Comparison of ENCODE assay signal across 8 cellular contexts in the genomic region with DNA sequence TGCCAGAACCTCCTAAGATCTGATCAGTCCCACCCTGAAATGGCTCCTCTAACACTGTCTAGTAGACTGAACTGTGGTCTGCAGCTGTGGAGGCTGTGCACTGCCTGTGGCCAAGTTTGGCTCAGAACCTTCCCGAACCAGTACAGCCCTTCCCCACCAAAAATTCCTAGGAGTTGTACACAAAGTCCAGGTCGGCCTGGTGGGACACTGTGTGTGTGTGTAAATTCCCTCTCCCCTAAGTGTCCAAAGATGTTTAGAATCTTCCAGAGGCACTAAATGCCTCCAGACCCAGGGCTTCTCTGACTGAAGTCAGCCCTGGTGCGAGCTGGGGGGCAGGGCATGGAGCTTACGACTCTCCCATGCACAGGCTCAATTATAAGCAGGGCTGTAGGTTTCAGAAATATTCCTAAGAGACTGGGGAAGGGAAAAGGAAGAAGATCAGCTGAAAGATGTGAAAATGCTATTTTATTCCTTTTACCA.
DNase-seq lines count a peak whose midpoint lies in the region; ATAC-seq and TF ChIP-seq lines count a peak whose summit lies in the region.

No MANE protein-coding gene starts in this region.

- H3K9me3 ChIP-seq in BLaER1 (peaks cover 47% of the 10 kb centered on the region), Loucy (ENCODE audit: insufficient read depth, low read depth, low read length) (no peaks in the 10 kb centered on the region), ectodermal cell (ENCODE audit: control insufficient read depth, low read length) (no peaks in the 10 kb centered on the region), osteoblast (ENCODE audit: low read depth, low read length) (no peaks in the 10 kb centered on the region)

- H4K20me1 ChIP-seq in BLaER1 (no peaks in the 10 kb centered on the region), Loucy (ENCODE audit: insufficient read depth, low read length, poor library complexity, severe bottlenecking) (no peaks in the 10 kb centered on the region), osteoblast (ENCODE audit: insufficient read depth, low read length) (no peaks in the 10 kb centered on the region)

- H3F3A ChIP-seq in Loucy (ENCODE audit: low read depth): no peaks in the 10 kb centered on the region

- H3K27me3 ChIP-seq in BLaER1 (no peaks in the 10 kb centered on the region), Loucy (ENCODE audit: insufficient read depth, low read length, poor library complexity, severe bottlenecking) (no peaks in the 10 kb centered on the region), ectodermal cell (ENCODE audit: control insufficient read depth, insufficient read depth, low read length, poor library complexity, severe bottlenecking) (no peaks in the 10 kb centered on the region), osteoblast (ENCODE audit: insufficient read depth, low read length) (no peaks in the 10 kb centered on the region)

- H3K4me2 ChIP-seq in BLaER1 (peak overlapping the region; percentile 54), Loucy (ENCODE audit: low read depth, low read length, poor library complexity, severe bottlenecking) (peak overlapping the region; percentile 44), osteoblast (ENCODE audit: insufficient read depth, low read length) (peak overlapping the region; percentile 62)

- H3K79me2 ChIP-seq in Loucy (ENCODE audit: insufficient read depth, low read length) (no peaks in the 10 kb centered on the region), osteoblast (ENCODE audit: insufficient read depth, low read length) (no peaks in the 10 kb centered on the region)

- ATAC-seq in HG03571 (IDR thresholded peaks at IDR 0.05; ENCODE audit: unreplicated experiment) (no peak), esophagus mucosa (no peak)

- peaks cover 54% of the 10 kb centered on the region for H3K4me1 ChIP-seq in BLaER1
- H3K4me1 ChIP-seq in Loucy (ENCODE audit: insufficient read depth, low read length, poor library complexity, severe bottlenecking): peaks cover 45% of the 10 kb centered on the region
- peaks cover 6% of the 10 kb centered on the region for H3K4me1 ChIP-seq in ectodermal cell (ENCODE audit: control insufficient read depth, insufficient read depth, low read length)
- peaks cover 49% of the 10 kb centered on the region for H3K4me1 ChIP-seq in osteoblast (ENCODE audit: insufficient read depth, low read length)

- H3K36me3 ChIP-seq in BLaER1: peaks cover 5% of the 10 kb centered on the region; the same call in 1 of the 2 replicates
- no peaks in the 10 kb centered on the region for H3K36me3 ChIP-seq in Loucy (ENCODE audit: insufficient read depth, low read length)
- no peaks in the 10 kb centered on the region for H3K36me3 ChIP-seq in ectodermal cell (ENCODE audit: control insufficient read depth, insufficient read depth, low read length)
- no peaks in the 10 kb centered on the region for H3K36me3 ChIP-seq in osteoblast (ENCODE audit: insufficient read depth, low read length)

- H3K9ac ChIP-seq in BLaER1: peak overlapping the region; percentile 45
- peak overlapping the region; percentile 52 for H3K9ac ChIP-seq in Loucy (ENCODE audit: low read depth, low read length, poor library complexity, severe bottlenecking)

- H3K4me3 ChIP-seq in BLaER1 (no peak overlapping the region), Loucy (ENCODE audit: low read length, poor library complexity, severe bottlenecking) (peak overlapping the region; percentile 6), ectodermal cell (ENCODE audit: insufficient read depth, low read depth, low read length) (no peak overlapping the region), osteoblast (ENCODE audit: insufficient read depth, low read length) (peak overlapping the region; percentile 28)

- H2AFZ ChIP-seq in Loucy (ENCODE audit: low read length) (no peak overlapping the region), osteoblast (ENCODE audit: low read length) (peak overlapping the region; percentile 88)

- no peaks in the 10 kb centered on the region for H3K9me2 ChIP-seq in Loucy (replicated peaks; ENCODE audit: low read depth, low read length)

- WGBS in ectodermal cell, 2 experiments: 80 to 85% methylated on average over 4 of the region's 4 CpGs

- H3K27ac ChIP-seq in BLaER1 (peak overlapping the region; percentile 97), ectodermal cell (ENCODE audit: insufficient read depth, low read depth, low read length, poor library complexity, severe bottlenecking) (peak overlapping the region; percentile 58), osteoblast (ENCODE audit: low read depth, low read length) (peak overlapping the region; percentile 84)

- TF ChIP-seq CTCF in Loucy (conservative IDR thresholded peaks at IDR 0.05; ENCODE audit: low read length) (no peak), osteoblast (IDR thresholded peaks at IDR 0.05; ENCODE audit: extremely low read depth, low read depth, low read length) (no peak)

- DNase-seq in osteoblast (ENCODE audit: insufficient read length, low spot score, missing footprints) (no peak), CD1c-positive myeloid dendritic cell (ENCODE audit: extremely low spot score) (no peak)
- DNase-seq in effector CD4-positive, alpha-beta T cell: no peak

Comparison
In these comparisons a context has a peak if more than half of its experiments do, and no peak if none do; other contexts are left out.
1. H3K4me3 ChIP-seq: peak in Loucy (single experiment) and osteoblast (single experiment); none in BLaER1 (single experiment) and ectodermal cell (single experiment).
2. Peak in every context shown above with its lines, with median percentiles within 50 percentile points of each other: H3K27ac ChIP-seq and H3K4me2 ChIP-seq.